1 cellular context compared by ENCODE assay signal in the genomic region with DNA sequence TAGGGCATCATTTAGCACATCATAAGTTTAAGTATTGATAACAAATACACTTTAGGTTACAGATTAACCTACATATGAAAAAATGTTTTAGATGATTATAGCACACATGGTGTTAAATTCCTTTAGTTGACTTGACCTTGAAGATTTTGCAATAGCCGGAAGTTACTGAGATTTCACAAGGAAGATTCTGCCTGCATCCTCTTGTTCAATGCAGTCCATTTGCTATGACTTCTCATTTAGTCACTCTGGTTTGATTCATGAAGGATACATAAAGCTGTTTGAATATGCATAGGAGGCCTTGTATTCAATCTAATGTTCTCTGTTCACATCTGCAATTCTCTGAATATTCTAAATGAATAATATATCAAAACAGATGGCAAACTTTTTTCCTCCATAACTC.
TF ChIP-seq lines count a peak whose summit lies in the region.

No MANE protein-coding gene starts in this region.

TF ChIP-seq in IMR-90, 13 proteins besides CTCF, POLR2A, EP300 and RAD21 (continued from another document):
- TF ChIP-seq, protein P1, sequence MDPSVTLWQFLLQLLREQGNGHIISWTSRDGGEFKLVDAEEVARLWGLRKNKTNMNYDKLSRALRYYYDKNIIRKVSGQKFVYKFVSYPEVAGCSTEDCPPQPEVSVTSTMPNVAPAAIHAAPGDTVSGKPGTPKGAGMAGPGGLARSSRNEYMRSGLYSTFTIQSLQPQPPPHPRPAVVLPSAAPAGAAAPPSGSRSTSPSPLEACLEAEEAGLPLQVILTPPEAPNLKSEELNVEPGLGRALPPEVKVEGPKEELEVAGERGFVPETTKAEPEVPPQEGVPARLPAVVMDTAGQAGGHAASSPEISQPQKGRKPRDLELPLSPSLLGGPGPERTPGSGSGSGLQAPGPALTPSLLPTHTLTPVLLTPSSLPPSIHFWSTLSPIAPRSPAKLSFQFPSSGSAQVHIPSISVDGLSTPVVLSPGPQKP (IDR thresholded peaks at IDR 0.05; ENCODE audit: borderline replicate concordance, low read depth, low read length) = no peak
- no peak for TF ChIP-seq CHD1 (IDR thresholded peaks at IDR 0.05; ENCODE audit: low read depth, low read length)
- TF ChIP-seq, protein P2, sequence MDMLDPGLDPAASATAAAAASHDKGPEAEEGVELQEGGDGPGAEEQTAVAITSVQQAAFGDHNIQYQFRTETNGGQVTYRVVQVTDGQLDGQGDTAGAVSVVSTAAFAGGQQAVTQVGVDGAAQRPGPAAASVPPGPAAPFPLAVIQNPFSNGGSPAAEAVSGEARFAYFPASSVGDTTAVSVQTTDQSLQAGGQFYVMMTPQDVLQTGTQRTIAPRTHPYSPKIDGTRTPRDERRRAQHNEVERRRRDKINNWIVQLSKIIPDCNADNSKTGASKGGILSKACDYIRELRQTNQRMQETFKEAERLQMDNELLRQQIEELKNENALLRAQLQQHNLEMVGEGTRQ (IDR thresholded peaks at IDR 0.05; ENCODE audit: low read depth, low read length) = no peak
